Comparison of ENCODE assay signal across 8 cellular contexts in genomic region chr4:55736605-55737183, GRCh38.
A peak's percentile ranks its signal among the peaks of the same experiment; 100 is the strongest.
DNase-seq lines count a peak whose midpoint lies in the region; ATAC-seq and TF ChIP-seq lines count a peak whose summit lies in the region.

No MANE protein-coding gene starts in this region.

- H3K27me3 ChIP-seq in Loucy (ENCODE audit: insufficient read depth, low read length, poor library complexity, severe bottlenecking) (no peaks in the 10 kb centered on the region), breast epithelium (no peaks in the 10 kb centered on the region), neural progenitor cell (no peaks in the 10 kb centered on the region)

- no peak overlapping the region for H2AFZ ChIP-seq in Loucy (ENCODE audit: low read length)
- no peak overlapping the region for H2AFZ ChIP-seq in neural progenitor cell (replicated peaks)

- H4K20me1 ChIP-seq in Loucy (ENCODE audit: insufficient read depth, low read length, poor library complexity, severe bottlenecking), result no peaks in the 10 kb centered on the region
- H4K20me1 ChIP-seq in neural progenitor cell (ENCODE audit: low read depth), result no peaks in the 10 kb centered on the region

- H3K27ac ChIP-seq in breast epithelium, result no peak overlapping the region
- H3K27ac ChIP-seq in neural progenitor cell, result no peak overlapping the region

- TF ChIP-seq CTCF in Loucy (conservative IDR thresholded peaks at IDR 0.05; ENCODE audit: low read length) (peak; percentile 61), breast epithelium (IDR thresholded peaks at IDR 0.05) (peak in 2 of 3 donors; percentile 15 to 23), neural progenitor cell (IDR thresholded peaks at IDR 0.05) (peak; percentile 60)

- H3K9me3 Mint-ChIP-seq in neural progenitor cell, result no peaks in the 10 kb centered on the region

- H3K4me1 ChIP-seq in Loucy (ENCODE audit: insufficient read depth, low read length, poor library complexity, severe bottlenecking) (no peaks in the 10 kb centered on the region), breast epithelium (no peaks in the 10 kb centered on the region), neural progenitor cell (no peaks in the 10 kb centered on the region)

- H3K4me2 ChIP-seq in Loucy (ENCODE audit: low read depth, low read length, poor library complexity, severe bottlenecking) (no peak overlapping the region), neural progenitor cell (no peak overlapping the region)

- ATAC-seq in GM19452 (IDR thresholded peaks at IDR 0.05; ENCODE audit: unreplicated experiment), result no peak
- ATAC-seq in GM21737 (IDR thresholded peaks at IDR 0.05; ENCODE audit: unreplicated experiment), result no peak

- H3K27ac Mint-ChIP-seq in neural progenitor cell, result no peak overlapping the region

- H3K36me3 ChIP-seq in Loucy (ENCODE audit: insufficient read depth, low read length) (no peaks in the 10 kb centered on the region), breast epithelium (no peaks in the 10 kb centered on the region), neural progenitor cell (no peaks in the 10 kb centered on the region)

- DNase-seq in DMS 273 (lab: John Stamatoyannopoulos, UW; ENCODE audit: unreplicated experiment), result peak; percentile 42
- DNase-seq in DMS 273 treated with DMSO at 0.1 percent for 48 hours (lab: John Stamatoyannopoulos, UW), result no peak
- DNase-seq in breast epithelium (ENCODE audit: low spot score in 2 of 2), result no peak
- DNase-seq in neural progenitor cell (ENCODE audit: low spot score), result no peak
- no peak for DNase-seq in activated CD4-positive, alpha-beta T cell treated with anti-CD3 and anti-CD28 coated beads for 4 hours

- no peaks in the 10 kb centered on the region for H3K9me2 ChIP-seq in Loucy (replicated peaks; ENCODE audit: low read depth, low read length)

- H3K36me3 Mint-ChIP-seq in neural progenitor cell, result no peaks in the 10 kb centered on the region

- intact Hi-C loops in breast epithelium (cut with DNase I; ENCODE audit: low total_unique reads), result no loop called here

- H3K9me3 ChIP-seq in Loucy (ENCODE audit: insufficient read depth, low read depth, low read length) (no peaks in the 10 kb centered on the region), breast epithelium (no peaks in the 10 kb centered on the region), neural progenitor cell (ENCODE audit: low read depth) (no peaks in the 10 kb centered on the region)

- H3K79me2 ChIP-seq in Loucy (ENCODE audit: insufficient read depth, low read length), result no peaks in the 10 kb centered on the region
- no peaks in the 10 kb centered on the region for H3K79me2 ChIP-seq in neural progenitor cell (ENCODE audit: low read depth)

- H3K4me3 ChIP-seq in Loucy (ENCODE audit: low read length, poor library complexity, severe bottlenecking) (no peak overlapping the region), breast epithelium (no peak overlapping the region), neural progenitor cell (no peak overlapping the region)

- H3K27me3 Mint-ChIP-seq in neural progenitor cell (ENCODE audit: insufficient read depth, low read depth), result peaks cover 3% of the 10 kb centered on the region

- no peak overlapping the region for H3K9ac ChIP-seq in Loucy (ENCODE audit: low read depth, low read length, poor library complexity, severe bottlenecking)
- no peak overlapping the region for H3K9ac ChIP-seq in neural progenitor cell

- H3F3A ChIP-seq in Loucy (ENCODE audit: low read depth) (no peaks in the 10 kb centered on the region), neural progenitor cell (ENCODE audit: low read depth) (no peaks in the 10 kb centered on the region)

- TF ChIP-seq POLR2A in breast epithelium (IDR thresholded peaks at IDR 0.05), result no peak

- H3K4me3 Mint-ChIP-seq in neural progenitor cell, result no peak overlapping the region

- no peaks in the 10 kb centered on the region for H3K4me1 Mint-ChIP-seq in neural progenitor cell
